ENCODE assay signal across 14 cellular contexts in genomic region chr1:225004396-225004795, GRCh38.
DNase-seq lines count a peak whose midpoint lies in the region; ATAC-seq, FAIRE-seq and TF ChIP-seq lines count a peak whose summit lies in the region.
"Had no signal": no experiment of that assay in that cellular context is flagged by ENCODE, and none has a peak within 500 bp of the region (broad histone marks: within the 10 kb centered on the region; RNA-seq: fewer than 3 reads in every experiment).

No MANE protein-coding gene starts in this region.

- no peak; the same call in 1 of the 2 replicates for ATAC-seq in PC-3
- ATAC-seq in GM18517 (IDR thresholded peaks at IDR 0.05; ENCODE audit: unreplicated experiment), result no peak
- ATAC-seq: effector memory CD8-positive, alpha-beta T cell; Right ventricle myocardium inferior had no signal

- no peak for FAIRE-seq in endothelial cell of umbilical vein (lab: Jason Lieb, UNC)

- H3K9me2 ChIP-seq in PC-3 (replicated peaks; ENCODE audit: low read length), result no peaks in the 10 kb centered on the region

- no peaks in the 10 kb centered on the region for H3K4me1 Mint-ChIP-seq in MCF 10A (ENCODE audit: insufficient read depth, unreplicated experiment)

- no peak overlapping the region for H2AFZ ChIP-seq in PC-3 (ENCODE audit: low read length)
- H2AFZ ChIP-seq in endothelial cell of umbilical vein (ENCODE audit: low read depth, low read length), result no peak overlapping the region

- intact Hi-C loops in MCF 10A (cut with micrococcal nuclease), result no loop called here
- intact Hi-C loops in breast epithelium (cut with DNase I; ENCODE audit: low total_unique reads), result no loop called here
- intact Hi-C loops in PC-3 (cut with micrococcal nuclease), result no loop called here
- intact Hi-C loops in endothelial cell of umbilical vein (cut with micrococcal nuclease), result no loop called here

- H3K9me3 Mint-ChIP-seq in MCF 10A (ENCODE audit: unreplicated experiment), result peaks cover 13% of the 10 kb centered on the region

- DNase-seq in MCF 10A (ENCODE audit: unreplicated experiment) (no peak), breast epithelium (ENCODE audit: low spot score in 2 of 2) (no peak), PC-3 (peak; percentile 27), endothelial cell of umbilical vein (ENCODE audit: low read depth, low spot score) (peak; percentile 4), retinal pigment epithelial cell (ENCODE audit: low read depth) (no peak), LoVo (ENCODE audit: low spot score) (no peak)
- no peak for DNase-seq in central memory CD4-positive, alpha-beta T cell
- DNase-seq: activated CD4-positive, alpha-beta T cell treated with anti-CD3 and anti-CD28 coated beads, Interleukin-2, amount 50 U/mL, for 4 hours; aorta; effector memory CD8-positive, alpha-beta T cell; NCI-H1048; testis had no signal

- dilution Hi-C loops in endothelial cell of umbilical vein (cut with MboI; ENCODE audit: extremely low pct_ligation_motif_present, low sequenced_read_pairs), result no loop called here

- POLR2A ChIA-PET in MCF 10A (lab: Yijun Ruan, JAX) (no interaction called here), PC-3 (lab: Charles Lee; ENCODE audit: unreplicated experiment) (no interaction called here), endothelial cell of umbilical vein (lab: Charles Lee) (no interaction called here)

- H3K4me1 ChIP-seq in breast epithelium (no peaks in the 10 kb centered on the region), PC-3 (ENCODE audit: insufficient read depth, low read length) (no peaks in the 10 kb centered on the region), endothelial cell of umbilical vein (ENCODE audit: control insufficient read depth, extremely low read depth, insufficient read depth, low read length) (no peaks in the 10 kb centered on the region)
- H3K4me1 ChIP-seq: testis had no signal

- H3K79me2 ChIP-seq in PC-3 (ENCODE audit: low read length), result no peaks in the 10 kb centered on the region
- H3K79me2 ChIP-seq in endothelial cell of umbilical vein (ENCODE audit: control insufficient read depth, insufficient read depth, low read length), result no peaks in the 10 kb centered on the region

- no peaks in the 10 kb centered on the region for H3K36me3 ChIP-seq in breast epithelium
- peaks cover 2% of the 10 kb centered on the region; the same call in 1 of the 2 replicates for H3K36me3 ChIP-seq in PC-3 (ENCODE audit: low read depth, low read length)
- no peaks in the 10 kb centered on the region for H3K36me3 ChIP-seq in endothelial cell of umbilical vein (ENCODE audit: control insufficient read depth in 2 of 2, extremely low read depth in 1 of 2, insufficient read depth in 2 of 2, low read length in 2 of 2)

- peak; percentile 33 for TF ChIP-seq CTCF in MCF 10A (IDR thresholded peaks at IDR 0.05; ENCODE audit: unreplicated experiment)
- no peak for TF ChIP-seq CTCF in breast epithelium (IDR thresholded peaks at IDR 0.05)
- TF ChIP-seq CTCF in PC-3 (conservative IDR thresholded peaks at IDR 0.05; ENCODE audit: low read depth, low read length), result peak; percentile 63
- TF ChIP-seq CTCF in endothelial cell of umbilical vein (IDR thresholded peaks at IDR 0.05; ENCODE audit: extremely low read depth in 1 of 2, insufficient read depth in 1 of 2, low read depth in 1 of 2, low read length in 2 of 2), result peak in 1 of 2 donors; percentile 16
- TF ChIP-seq CTCF in retinal pigment epithelial cell (conservative IDR thresholded peaks at IDR 0.05; ENCODE audit: low read depth, low read length), result peak; percentile 54

- CTCF ChIA-PET in MCF 10A (lab: Yijun Ruan, JAX), result interaction anchor here (0.6 kb wide), 1 partner anchor 14 kb away, joined by 3 read pairs; no protein-coding TSS in a partner anchor
- CTCF ChIA-PET in PC-3 (lab: Charles Lee), result no interaction called here
- CTCF ChIA-PET in endothelial cell of umbilical vein (lab: Charles Lee), result interaction anchor here (1.0 kb wide), 1 partner anchor 20 kb away, joined by 4 read pairs; no protein-coding TSS in a partner anchor

- no peaks in the 10 kb centered on the region for H3K9me1 ChIP-seq in endothelial cell of umbilical vein (replicated peaks; ENCODE audit: control insufficient read depth, extremely low read depth, insufficient read depth, low read length)

- H3K27ac Mint-ChIP-seq in MCF 10A (ENCODE audit: low read depth, unreplicated experiment), result no peak overlapping the region
- H3K27ac Mint-ChIP-seq: effector memory CD8-positive, alpha-beta T cell had no signal

- H4K20me1 ChIP-seq in PC-3 (ENCODE audit: low read length) (no peaks in the 10 kb centered on the region), endothelial cell of umbilical vein (replicated peaks; ENCODE audit: control insufficient read depth, extremely low read depth, insufficient read depth, low read length) (no peaks in the 10 kb centered on the region)

- H3K4me2 ChIP-seq in PC-3 (ENCODE audit: low read length), result no peak overlapping the region
- no peak overlapping the region for H3K4me2 ChIP-seq in endothelial cell of umbilical vein (ENCODE audit: insufficient read depth, low read length)

- no peaks in the 10 kb centered on the region for H3F3A ChIP-seq in PC-3 (ENCODE audit: low read length, unreplicated experiment)

- no peak for TF ChIP-seq POLR2A in breast epithelium (IDR thresholded peaks at IDR 0.05)
- no peak for TF ChIP-seq POLR2A in endothelial cell of umbilical vein (IDR thresholded peaks at IDR 0.05; ENCODE audit: low read depth, low read length)

- BruUV-seq in MCF 10A (replicated peaks; lab: Mats Ljungman, UMichigan) (no TSS peak), PC-3 (replicated peaks; lab: Mats Ljungman, UMichigan) (no TSS peak), endothelial cell of umbilical vein (replicated peaks; lab: Mats Ljungman, UMichigan) (no TSS peak)

- no peaks in the 10 kb centered on the region for H3K27me3 Mint-ChIP-seq in MCF 10A (ENCODE audit: insufficient read depth, unreplicated experiment)

- H3K27me3 ChIP-seq in breast epithelium (no peaks in the 10 kb centered on the region), PC-3 (ENCODE audit: low read length) (no peaks in the 10 kb centered on the region), endothelial cell of umbilical vein (ENCODE audit: control insufficient read depth in 2 of 2, insufficient read depth in 2 of 2, low read length in 2 of 2) (no peaks in the 10 kb centered on the region)
- H3K27me3 ChIP-seq: testis had no signal

- H3K9ac ChIP-seq in PC-3 (ENCODE audit: low read length) (no peak overlapping the region), endothelial cell of umbilical vein (replicated peaks; ENCODE audit: extremely low read depth, insufficient read depth, low read length) (no peak overlapping the region)

- peaks cover 0 to 24% of the 10 kb centered on the region in 2 donors for H3K9me3 ChIP-seq in breast epithelium
- H3K9me3 ChIP-seq in PC-3 (ENCODE audit: low read length), result no peaks in the 10 kb centered on the region
- H3K9me3 ChIP-seq in endothelial cell of umbilical vein (replicated peaks; ENCODE audit: control insufficient read depth, insufficient read depth, low read length), result no peaks in the 10 kb centered on the region
- H3K9me3 ChIP-seq: testis had no signal

- peaks cover 22% of the 10 kb centered on the region for H3K36me3 Mint-ChIP-seq in MCF 10A (ENCODE audit: insufficient read depth, unreplicated experiment)

- H3K4me3 Mint-ChIP-seq in MCF 10A (ENCODE audit: unreplicated experiment), result no peak overlapping the region
- H3K4me3 Mint-ChIP-seq: effector memory CD8-positive, alpha-beta T cell had no signal

- H3K27ac ChIP-seq in breast epithelium (no peak overlapping the region), PC-3 (ENCODE audit: low read length) (no peak overlapping the region), endothelial cell of umbilical vein (ENCODE audit: insufficient read depth, low read depth, low read length) (no peak overlapping the region)
- H3K27ac ChIP-seq: testis had no signal

- no peak overlapping the region for H3K4me3 ChIP-seq in breast epithelium
- no peak overlapping the region for H3K4me3 ChIP-seq in PC-3 (ENCODE audit: low read length)
- H3K4me3 ChIP-seq in endothelial cell of umbilical vein (replicated peaks in 1 of 3; ENCODE audit: insufficient read depth in 1 of 3, low read depth in 1 of 3, low read length in 3 of 3), result no peak overlapping the region
- H3K4me3 ChIP-seq in retinal pigment epithelial cell (ENCODE audit: low read length), result no peak overlapping the region
- H3K4me3 ChIP-seq: testis had no signal

TF ChIP-seq in endothelial cell of umbilical vein, 7 proteins besides CTCF, POLR2A, EP300 and RAD21:
- TF ChIP-seq GATA2 (IDR thresholded peaks at IDR 0.05; ENCODE audit: insufficient read depth, insufficient read length, low read depth, low read length) (no peak), POLR2AphosphoS5 (IDR thresholded peaks at IDR 0.05; ENCODE audit: insufficient read depth, low read depth, low read length) (no peak), EZH2 (IDR thresholded peaks at IDR 0.05; ENCODE audit: borderline replicate concordance, low read depth, low read length, severe bottlenecking) (no peak), JUN (IDR thresholded peaks at IDR 0.05; ENCODE audit: borderline replicate concordance, insufficient read depth, insufficient read length, low read depth) (no peak), MAX (IDR thresholded peaks at IDR 0.05; ENCODE audit: insufficient read depth, insufficient read length) (no peak), MYC (IDR thresholded peaks at IDR 0.05; ENCODE audit: low read depth, low read length) (no peak)

Comparison
In these comparisons a context has a peak if more than half of its experiments do, and no peak if none do; other contexts are left out.
1. CTCF ChIP-seq: peak in MCF 10A (single experiment), PC-3 (single experiment) and retinal pigment epithelial cell (single experiment); none in breast epithelium (0 of 3).
2. DNase-seq: peak in PC-3 (single experiment) and endothelial cell of umbilical vein (single experiment); none in MCF 10A (single experiment), breast epithelium (0 of 2), retinal pigment epithelial cell (single experiment), LoVo (single experiment) and central memory CD4-positive, alpha-beta T cell (single experiment).